In genomic region chr20:47356526-47357295, GRCh38 we compare ENCODE assay signal across 8 cellular contexts. TPM values are rescaled to one million over a fixed set of nuclear protein-coding genes. Genes with fewer than 3 reads are reported as not detected.
DNase-seq lines count a peak whose midpoint lies in the region; ATAC-seq and TF ChIP-seq lines count a peak whose summit lies in the region.

Gene ZMYND8 (minus strand): TSS chr20:47356699. CDS start chr20:47356670, 29 bp downstream.

- DNase-seq in GM10266 (ENCODE audit: extremely low spot score): peak; percentile 90
- peak; percentile 65 for DNase-seq in NCI-H2107 (lab: John Stamatoyannopoulos, UW)
- DNase-seq in T1000 (lab: John Stamatoyannopoulos, UW): peak; percentile 98
- peak; percentile 79 to 96 for DNase-seq in ascending aorta (ENCODE audit: low spot score in 2 of 2)
- peak; percentile 99 for DNase-seq in right atrium auricular region (ENCODE audit: low spot score)
- peak; percentile 88 to 97 for DNase-seq in uterus

- H3K36me3 ChIP-seq in ascending aorta (no peaks in the 10 kb centered on the region), right atrium auricular region (no peaks in the 10 kb centered on the region), rectal smooth muscle tissue (ENCODE audit: control insufficient read depth, insufficient read depth, low read length) (no peaks in the 10 kb centered on the region), uterus (no peaks in the 10 kb centered on the region)

- H3K9ac ChIP-seq in rectal smooth muscle tissue (ENCODE audit: low read length): peak within 1 kb of the TSS; percentile 64

- TF ChIP-seq CTCF in GM10266 (IDR thresholded peaks at IDR 0.05; ENCODE audit: control insufficient read depth, insufficient read depth, low read depth, missing control alignments): no peak
- no peak for TF ChIP-seq CTCF in ascending aorta (IDR thresholded peaks at IDR 0.05)
- no peak for TF ChIP-seq CTCF in right atrium auricular region (IDR thresholded peaks at IDR 0.05)
- no peak for TF ChIP-seq CTCF in uterus (IDR thresholded peaks at IDR 0.05)

- no peaks in the 10 kb centered on the region for H3K27me3 ChIP-seq in ascending aorta
- H3K27me3 ChIP-seq in right atrium auricular region: no peaks in the 10 kb centered on the region
- no peaks in the 10 kb centered on the region for H3K27me3 ChIP-seq in rectal smooth muscle tissue (ENCODE audit: control insufficient read depth, insufficient read depth, low read length)
- H3K27me3 ChIP-seq in uterus: no peaks in the 10 kb centered on the region

- H3K27ac ChIP-seq in ascending aorta (peak within 1 kb of the TSS; percentile 95 to 99), right atrium auricular region (peak within 1 kb of the TSS; percentile 97 to 99), rectal smooth muscle tissue (ENCODE audit: low read depth, low read length) (peak within 1 kb of the TSS; percentile 96), uterus (peak within 1 kb of the TSS; percentile 94 to 99)

- no peaks in the 10 kb centered on the region for H3K9me3 ChIP-seq in ascending aorta
- H3K9me3 ChIP-seq in right atrium auricular region: no peaks in the 10 kb centered on the region
- H3K9me3 ChIP-seq in uterus: no peaks in the 10 kb centered on the region

- peak; percentile 60 for ATAC-seq in HG02885 (IDR thresholded peaks at IDR 0.05; ENCODE audit: poor library complexity, unreplicated experiment)

- H3K4me1 ChIP-seq in ascending aorta (peaks cover 55 to 92% of the 10 kb centered on the region in 2 donors), right atrium auricular region (peaks cover 0 to 100% of the 10 kb centered on the region in 2 donors), rectal smooth muscle tissue (ENCODE audit: control insufficient read depth, insufficient read depth, low read length) (peaks cover 93% of the 10 kb centered on the region), uterus (peaks cover 50 to 68% of the 10 kb centered on the region in 2 donors)

- peak within 1 kb of the TSS; percentile 7 to 8 for H3K4me3 ChIP-seq in ascending aorta
- H3K4me3 ChIP-seq in right atrium auricular region: no peak within 1 kb of the TSS
- peak within 1 kb of the TSS; percentile 50 for H3K4me3 ChIP-seq in rectal smooth muscle tissue (ENCODE audit: low read length)
- no peak within 1 kb of the TSS for H3K4me3 ChIP-seq in uterus

- intact Hi-C loops in ascending aorta (cut with DNase I): no loop called here
- intact Hi-C loops in uterus (cut with DNase I; ENCODE audit: low total_unique reads): loop anchor here (5.0 kb wide), 1 partner anchor 39 kb away; no protein-coding TSS in a partner anchor

- peak in 1 of 2 donors; percentile 28 for TF ChIP-seq POLR2A in uterus (IDR thresholded peaks at IDR 0.05)

RNA-seq across cellular contexts. Expression of gene ZMYND8, which starts in this region (rescaled TPM):
- total RNA-seq in ascending aorta (23.2 TPM), right atrium auricular region (10 to 100 TPM; 22.0 to 35.3 TPM), uterus (10 to 100 TPM; 10.2 to 26.7 (median 16.0) TPM)

Comparison
In these comparisons a context has a peak if more than half of its experiments do, and no peak if none do; other contexts are left out.
1. H3K4me3 ChIP-seq: peak in ascending aorta (2 of 2) and rectal smooth muscle tissue (single experiment); none in right atrium auricular region (0 of 2) and uterus (0 of 2).
2. Peak in every context shown above with its lines, with median percentiles within 50 percentile points of each other: DNase-seq and H3K27ac ChIP-seq.